Comparison of ENCODE assay signal across 1 cellular context in genomic region chrX:115888041-115888440, GRCh38.
TF ChIP-seq lines count a peak whose summit lies in the region.
"Not testable (repeated sequence)": the region's sequence is repeated elsewhere in the genome, so short reads cannot be mapped to it uniquely, and the experiment has no call there.

No MANE protein-coding gene starts in this region.

TF ChIP-seq in HepG2, 621 proteins besides CTCF, POLR2A, EP300 and RAD21 (continued from another document and continues in another):
- TF ChIP-seq TRAFD1 (CRISPR knock-in tag; IDR thresholded peaks at IDR 0.05; ENCODE audit: borderline replicate concordance) (peak; percentile 88; the same call in 1 of the 2 replicates), ZNF550 (CRISPR knock-in tag; IDR thresholded peaks at IDR 0.05; ENCODE audit: borderline replicate concordance) (peak; percentile 93; the same call in 1 of the 2 replicates), POGZ (CRISPR knock-in tag; IDR thresholded peaks at IDR 0.05) (peak; percentile 77), SALL1 (CRISPR knock-in tag; IDR thresholded peaks at IDR 0.05) (peak; percentile 88), FOXC1 (CRISPR knock-in tag; IDR thresholded peaks at IDR 0.05; ENCODE audit: borderline replicate concordance) (peak; percentile 69; the same call in 1 of the 2 replicates), ZFX (CRISPR knock-in tag; IDR thresholded peaks at IDR 0.05; ENCODE audit: low read depth) (peak; percentile 90), SP1 (CRISPR knock-in tag; IDR thresholded peaks at IDR 0.05) (peak; percentile 31; the same call in 1 of the 2 replicates), ZNF274 (CRISPR knock-in tag; IDR thresholded peaks at IDR 0.05) (peak; percentile 89; the same call in 1 of the 2 replicates), GATAD1 (CRISPR knock-in tag; IDR thresholded peaks at IDR 0.05) (peak; percentile 72), ZNF251 (CRISPR knock-in tag; IDR thresholded peaks at IDR 0.05) (0 out of 2 replicates have a peak, but pooled peaks have one; percentile 38), ZNF318 (CRISPR knock-in tag; IDR thresholded peaks at IDR 0.05) (0 out of 2 replicates have a peak, but pooled peaks have one; percentile 68), HDAC2 (CRISPR knock-in tag; IDR thresholded peaks at IDR 0.05) (0 out of 2 replicates have a peak, but pooled peaks have one; percentile 32), ZBTB4 (CRISPR knock-in tag; IDR thresholded peaks at IDR 0.05; ENCODE audit: borderline replicate concordance) (peak; percentile 100), ZNF547 (CRISPR knock-in tag; IDR thresholded peaks at IDR 0.05) (peak; percentile 83), JUND (CRISPR knock-in tag; IDR thresholded peaks at IDR 0.05) (peak; percentile 54; the same call in 1 of the 2 replicates), SPEN (CRISPR knock-in tag; IDR thresholded peaks at IDR 0.05; ENCODE audit: low read depth) (0 out of 2 replicates have a peak, but pooled peaks have one; percentile 70), HIC2 (CRISPR knock-in tag; IDR thresholded peaks at IDR 0.05; ENCODE audit: low read depth) (peak; percentile 79), GTF3A (CRISPR knock-in tag; conservative IDR thresholded peaks at IDR 0.05) (0 out of 2 replicates have a peak, but pooled peaks have one; percentile 49), ZNF784 (CRISPR knock-in tag; IDR thresholded peaks at IDR 0.05; ENCODE audit: borderline replicate concordance) (peak; percentile 91), HIVEP1 (CRISPR knock-in tag; IDR thresholded peaks at IDR 0.05) (peak; percentile 91), ZNF34 (CRISPR knock-in tag; IDR thresholded peaks at IDR 0.05; ENCODE audit: borderline replicate concordance) (peak; percentile 87; the same call in 1 of the 2 replicates), UBTF (CRISPR knock-in tag; IDR thresholded peaks at IDR 0.05) (peak; percentile 92), DPF2 (CRISPR knock-in tag; IDR thresholded peaks at IDR 0.05; ENCODE audit: borderline replicate concordance, low read depth) (0 out of 2 replicates have a peak, but pooled peaks have one; percentile 45), YEATS4 (CRISPR knock-in tag; IDR thresholded peaks at IDR 0.05; ENCODE audit: borderline replicate concordance) (peak; percentile 52; the same call in 1 of the 2 replicates), NRL (CRISPR knock-in tag; IDR thresholded peaks at IDR 0.05; ENCODE audit: borderline replicate concordance) (peak; percentile 94), MXD1 (CRISPR knock-in tag; IDR thresholded peaks at IDR 0.05) (peak; percentile 76), ZNF263 (CRISPR knock-in tag; IDR thresholded peaks at IDR 0.05) (peak; percentile 92), ZBTB7A (CRISPR knock-in tag; IDR thresholded peaks at IDR 0.05) (peak; percentile 98), SNAPC4 (CRISPR knock-in tag; IDR thresholded peaks at IDR 0.05) (0 out of 2 replicates have a peak, but pooled peaks have one; percentile 57)
- TF ChIP-seq SP1 (IDR thresholded peaks at IDR 0.05): not testable (repeated sequence)
